ENCODE assay signal across 8 cellular contexts in the genomic region with DNA sequence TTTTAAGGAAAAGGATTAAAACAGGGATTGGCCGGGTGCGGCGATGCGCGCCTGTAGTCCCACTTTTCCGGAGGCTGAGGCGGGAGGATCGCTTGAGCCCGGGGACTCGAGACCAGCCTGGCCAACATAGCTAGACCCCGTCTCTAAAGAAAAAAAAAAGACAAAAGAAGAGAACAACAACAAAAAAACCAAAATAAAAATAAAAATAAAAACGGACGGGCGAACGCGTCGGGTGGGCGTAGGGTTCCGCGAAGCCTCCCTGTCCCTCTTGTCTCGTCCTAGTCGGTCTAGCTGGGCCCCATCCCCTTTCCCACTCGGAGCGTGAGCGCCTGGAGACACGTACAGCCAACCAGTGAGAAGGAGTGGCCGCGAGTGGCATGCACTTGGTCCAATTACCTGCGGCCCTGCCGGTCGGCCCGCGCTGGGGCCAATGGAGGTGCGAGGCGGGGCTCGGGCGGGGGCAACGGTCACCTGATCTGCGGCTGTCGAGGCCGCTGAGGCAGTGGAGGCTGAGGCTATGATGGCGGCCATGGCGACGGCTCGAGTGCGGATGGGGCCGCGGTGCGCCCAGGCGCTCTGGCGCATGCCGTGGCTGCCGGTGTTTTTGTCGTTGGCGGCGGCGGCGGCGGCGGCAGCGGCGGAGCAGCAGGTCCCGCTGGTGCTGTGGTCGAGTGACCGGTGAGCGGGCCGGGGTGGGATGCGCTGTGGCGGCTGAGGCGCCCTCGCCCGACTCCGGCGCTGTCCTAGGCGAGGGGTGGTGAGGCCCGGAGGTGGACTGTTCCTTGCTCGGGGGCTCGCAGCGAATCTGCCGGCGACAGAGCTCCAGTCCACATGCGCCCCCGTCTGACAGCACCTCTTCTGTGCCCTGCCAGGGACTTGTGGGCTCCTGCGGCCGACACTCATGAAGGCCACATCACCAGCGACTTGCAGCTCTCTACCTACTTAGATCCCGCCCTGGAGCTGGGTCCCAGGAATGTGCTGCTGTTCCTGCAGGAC. TPM values are rescaled to one million over a fixed set of nuclear protein-coding genes. Genes with fewer than 3 reads are reported as not detected.
DNase-seq lines count a peak whose midpoint lies in the region; ATAC-seq, FAIRE-seq and TF ChIP-seq lines count a peak whose summit lies in the region.

A gene with protein sequence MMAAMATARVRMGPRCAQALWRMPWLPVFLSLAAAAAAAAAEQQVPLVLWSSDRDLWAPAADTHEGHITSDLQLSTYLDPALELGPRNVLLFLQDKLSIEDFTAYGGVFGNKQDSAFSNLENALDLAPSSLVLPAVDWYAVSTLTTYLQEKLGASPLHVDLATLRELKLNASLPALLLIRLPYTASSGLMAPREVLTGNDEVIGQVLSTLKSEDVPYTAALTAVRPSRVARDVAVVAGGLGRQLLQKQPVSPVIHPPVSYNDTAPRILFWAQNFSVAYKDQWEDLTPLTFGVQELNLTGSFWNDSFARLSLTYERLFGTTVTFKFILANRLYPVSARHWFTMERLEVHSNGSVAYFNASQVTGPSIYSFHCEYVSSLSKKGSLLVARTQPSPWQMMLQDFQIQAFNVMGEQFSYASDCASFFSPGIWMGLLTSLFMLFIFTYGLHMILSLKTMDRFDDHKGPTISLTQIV (plus strand): TSS at position 502 of the 996 bp plus-strand sequence. CDS start 16 bp downstream, at position 518.

- FAIRE-seq in D721Med (lab: Jason Lieb, UNC) = no peak

- H3K9me2 ChIP-seq in OCI-LY7 (ENCODE audit: insufficient read depth, low read length) = no peaks in the 10 kb centered on the region

- H3K27ac ChIP-seq in HUES64 (ENCODE audit: low read depth, low read length) (0 out of 2 replicates have a peak within 1 kb of the TSS, but pooled peaks have one; percentile 13), OCI-LY7 (ENCODE audit: low read depth, low read length, poor library complexity, severe bottlenecking) (peak within 1 kb of the TSS; percentile 47), epithelial cell of prostate (peak within 1 kb of the TSS; percentile 17)

- peak within 1 kb of the TSS; percentile 99 for H3K4me2 ChIP-seq in OCI-LY7 (ENCODE audit: low read length)

- peak within 1 kb of the TSS; percentile 58; the same call in 1 of the 2 replicates for H2AFZ ChIP-seq in OCI-LY7 (ENCODE audit: low read length)

- H3K4me1 ChIP-seq in HUES64 (ENCODE audit: insufficient read depth, low read length) = no peaks in the 10 kb centered on the region
- H3K4me1 ChIP-seq in OCI-LY7 (ENCODE audit: insufficient read depth, low read length, poor library complexity, severe bottlenecking) = peaks cover 14% of the 10 kb centered on the region

- peak within 1 kb of the TSS; percentile 57 for H3K9ac ChIP-seq in HUES64 (ENCODE audit: low read depth, low read length)

- BruUV-seq in OCI-LY7 (replicated peaks; lab: Mats Ljungman, UMichigan) = no TSS peak

- ATAC-seq in GM21447 (IDR thresholded peaks at IDR 0.05; ENCODE audit: unreplicated experiment) = peak; percentile 97

- intact Hi-C loops in OCI-LY7 (cut with micrococcal nuclease; ENCODE audit: unreplicated experiment) = loop anchor here (5.0 kb wide), 1 partner anchor 64 kb away; the partner anchor contains the start of gene SLC10A3

- peaks cover 13% of the 10 kb centered on the region; the same call in 1 of the 2 replicates for H3K79me2 ChIP-seq in OCI-LY7 (ENCODE audit: insufficient read depth, low read depth, low read length)

- H3K27me3 ChIP-seq in HUES64 (ENCODE audit: insufficient read depth, low read length) = no peaks in the 10 kb centered on the region

- DNase-seq in D721Med (ENCODE audit: insufficient read length, low spot score) (peak; percentile 75), OCI-LY7 (ENCODE audit: low spot score) (peak; percentile 92), activated T-cell treated with anti-CD3 and anti-CD28 coated beads for 4 hours (peak; percentile 69), epithelial cell of prostate (ENCODE audit: low read depth, low spot score) (peak; percentile 66), mucosa of gallbladder (ENCODE audit: low spot score) (peak; percentile 92)
- DNase-seq in stimulated activated CD8-positive, alpha-beta memory T cell treated with anti-CD3 and anti-CD28 coated beads, Interleukin-4, amount 100 ng/mL, for 4 hours (ENCODE audit: low read depth in 2 of 2, low spot score in 1 of 2) = peak; percentile 57 to 70

- H3K4me3 ChIP-seq in HUES64 (ENCODE audit: low read length) (peak within 1 kb of the TSS; percentile 71), OCI-LY7 (ENCODE audit: low read depth, low read length, poor library complexity, severe bottlenecking) (peak within 1 kb of the TSS; percentile 90)

- TF ChIP-seq CTCF in D721Med (IDR thresholded peaks at IDR 0.05; ENCODE audit: insufficient read depth, missing control alignments) (no peak), OCI-LY7 (conservative IDR thresholded peaks at IDR 0.05; ENCODE audit: low read length) (0 out of 2 replicates have a peak, but pooled peaks have one; percentile 33)

- H3K9me3 ChIP-seq in HUES64 (ENCODE audit: insufficient read depth, low read depth, low read length) = no peaks in the 10 kb centered on the region
- no peaks in the 10 kb centered on the region for H3K9me3 ChIP-seq in OCI-LY7 (ENCODE audit: low read length)

- CTCF ChIA-PET in OCI-LY7 (lab: Charles Lee; ENCODE audit: unreplicated experiment) = no interaction called here

- H3K36me3 ChIP-seq in HUES64 (ENCODE audit: insufficient read depth, low read length) (peaks cover 7% of the 10 kb centered on the region; the same call in 1 of the 2 replicates), OCI-LY7 (ENCODE audit: insufficient read depth, low read length) (no peaks in the 10 kb centered on the region)

- no peaks in the 10 kb centered on the region for H4K20me1 ChIP-seq in OCI-LY7 (ENCODE audit: insufficient read depth, low read length)

- POLR2A ChIA-PET in OCI-LY7 (lab: Charles Lee) = interaction anchor here (0.7 to 2.2 kb wide), 3 partner anchors 29 to 86 kb away, joined by 3 to 6 read pairs (median 3); partner anchors contain the start of gene SLC10A3

- WGBS in HUES64 = 12% methylated on average over 86 of the region's 87 CpGs

RNA-seq across cellular contexts. Expression of the gene that starts here (rescaled TPM):
- polyA plus RNA-seq in HUES64 (2013, experiment 1 of 2) = 47.5 TPM
- 47.4 TPM for polyA plus RNA-seq in HUES64 (2013, experiment 2 of 2)
- total RNA-seq in OCI-LY7 (2014; rRNA removed; shearing (Covaris generic)) = 22.2 and 26.4 TPM in 2 replicates
- total RNA-seq in OCI-LY7 (2022) (37.4 and 39.5 TPM in 2 replicates), mucosa of gallbladder (108 TPM)

Comparison
In these comparisons a context has a peak if more than half of its experiments do, and no peak if none do; other contexts are left out.
1. Peak in every context shown above with its lines: DNase-seq, ATAC-seq, H3K4me3 ChIP-seq and H3K27ac ChIP-seq.